In genomic region chr17:57971572-57971971, GRCh38 we compare ENCODE assay signal across 19 cellular contexts. TPM values are rescaled to one million over a fixed set of nuclear protein-coding genes. Genes with fewer than 3 reads are reported as not detected.
DNase-seq lines count a peak whose midpoint lies in the region; FAIRE-seq and TF ChIP-seq lines count a peak whose summit lies in the region.
"Had no signal": no experiment of that assay in that cellular context is flagged by ENCODE, and none has a peak within 500 bp of the region (broad histone marks: within the 10 kb centered on the region; RNA-seq: fewer than 3 reads in every experiment).

No MANE protein-coding gene starts in this region.

- H3K9me3 ChIP-seq in A673 (ENCODE audit: low read depth, low read length, poor library complexity, severe bottlenecking) (no peaks in the 10 kb centered on the region), hepatocyte (ENCODE audit: low read depth) (no peaks in the 10 kb centered on the region), osteoblast (ENCODE audit: low read depth, low read length) (no peaks in the 10 kb centered on the region)
- H3K9me3 ChIP-seq: A549, Caco-2 had no signal

- H3K4me1 ChIP-seq in A673 (ENCODE audit: insufficient read depth, low read length, poor library complexity, severe bottlenecking) (peaks cover 21% of the 10 kb centered on the region), hepatocyte (ENCODE audit: insufficient read depth) (peaks cover 17% of the 10 kb centered on the region), osteoblast (ENCODE audit: insufficient read depth, low read length) (peaks cover 6% of the 10 kb centered on the region)

- H3K27me3 Mint-ChIP-seq in nephron progenitor cell (ENCODE audit: low read depth, poor library complexity) = peaks cover 4% of the 10 kb centered on the region

- POLR2A ChIA-PET in A673 (lab: Charles Lee; ENCODE audit: low non-redundant PET) = interaction anchor here (0.6 to 0.7 kb wide), 2 partner anchors 21 to 96 kb away, joined by 3 to 12 read pairs; no protein-coding TSS in a partner anchor

- H3K4me3 Mint-ChIP-seq in nephron progenitor cell = no peak overlapping the region
- H3K4me3 Mint-ChIP-seq: CD14-positive monocyte, IgD-negative memory B cell had no signal

- peak overlapping the region; percentile 15 for H3K27ac Mint-ChIP-seq in nephron progenitor cell
- H3K27ac Mint-ChIP-seq: IgD-negative memory B cell had no signal

- TF ChIP-seq POLR2A in H54 (IDR thresholded peaks at IDR 0.05; ENCODE audit: low read depth, low read length) = no peak

- intact Hi-C loops in A673 (cut with micrococcal nuclease; ENCODE audit: unreplicated experiment) = no loop called here

- H3K27me3 ChIP-seq in A673 (replicated peaks; ENCODE audit: insufficient read depth, low read depth, low read length, poor library complexity) = no peaks in the 10 kb centered on the region
- H3K27me3 ChIP-seq in hepatocyte = no peaks in the 10 kb centered on the region
- no peaks in the 10 kb centered on the region for H3K27me3 ChIP-seq in osteoblast (ENCODE audit: insufficient read depth, low read length)

- H3K27ac ChIP-seq in A673 (ENCODE audit: low read depth, low read length, poor library complexity, severe bottlenecking) (peak overlapping the region; percentile 27), hepatocyte (no peak overlapping the region), osteoblast (ENCODE audit: low read depth, low read length) (no peak overlapping the region)
- H3K27ac ChIP-seq: PC-9 had no signal

- peaks cover 30% of the 10 kb centered on the region for H3K4me1 Mint-ChIP-seq in nephron progenitor cell
- H3K4me1 Mint-ChIP-seq: CD14-positive monocyte had no signal

- H4K20me1 ChIP-seq in hepatocyte (ENCODE audit: insufficient read depth, poor library complexity, severe bottlenecking) = peaks cover 6% of the 10 kb centered on the region
- H4K20me1 ChIP-seq in osteoblast (ENCODE audit: insufficient read depth, low read length) = no peaks in the 10 kb centered on the region

- TF ChIP-seq CTCF in A673 (conservative IDR thresholded peaks at IDR 0.05; ENCODE audit: low read depth, low read length) (no peak), nephron progenitor cell (IDR thresholded peaks at IDR 0.05) (no peak), hepatocyte (IDR thresholded peaks at IDR 0.05; ENCODE audit: poor library complexity) (no peak), osteoblast (IDR thresholded peaks at IDR 0.05; ENCODE audit: extremely low read depth, low read depth, low read length) (no peak)

- H3K9me3 Mint-ChIP-seq in nephron progenitor cell = no peaks in the 10 kb centered on the region
- H3K9me3 Mint-ChIP-seq: IgD-negative memory B cell had no signal

- H3K4me2 ChIP-seq in hepatocyte (no peak overlapping the region), osteoblast (ENCODE audit: insufficient read depth, low read length) (no peak overlapping the region)
- H3K4me2 ChIP-seq: A549, PC-9 had no signal

- no peak for FAIRE-seq in H54 (lab: Jason Lieb, UNC)
- FAIRE-seq: A549, GM12878, GM18507 had no signal

- WGBS in hepatocyte (ENCODE audit: low lambda C conversion rate, missing lambda C conversion rate) = 68% methylated on average over 10 of the region's 10 CpGs

- H3K36me3 ChIP-seq in A673 (ENCODE audit: insufficient read depth, low read length, poor library complexity, severe bottlenecking) (peaks cover 39% of the 10 kb centered on the region), hepatocyte (replicated peaks; ENCODE audit: insufficient read depth, low read depth) (no peaks in the 10 kb centered on the region), osteoblast (ENCODE audit: insufficient read depth, low read length) (peaks cover 23% of the 10 kb centered on the region)

- H3K36me3 Mint-ChIP-seq in nephron progenitor cell (ENCODE audit: low read depth) = peaks cover 35% of the 10 kb centered on the region

- BruUV-seq in A673 (replicated peaks; lab: Mats Ljungman, UMichigan) = no TSS peak

- DNase-seq in A673 (ENCODE audit: low spot score) = no peak
- peak; percentile 5 for DNase-seq in NCI-H345 treated with DMSO at 0.1 percent for 48 hours (lab: John Stamatoyannopoulos, UW; ENCODE audit: unreplicated experiment)
- DNase-seq in ecto neural progenitor cell (ENCODE audit: low spot score) = peak; percentile 36
- DNase-seq in nephron progenitor cell = no peak
- no peak for DNase-seq in activated CD4-positive, alpha-beta T cell treated with anti-CD3 and anti-CD28 coated beads, Interleukin-2, amount 50 U/mL, for 48 hours
- no peak for DNase-seq in hepatocyte (ENCODE audit: low spot score)
- no peak for DNase-seq in osteoblast (ENCODE audit: insufficient read length, low spot score, missing footprints)
- DNase-seq in H54 (ENCODE audit: insufficient read length, low spot score) = no peak
- DNase-seq: Caco-2, HCEC 1CT, MV-4-11, NCI-H146, NCI-H446, PC-9 had no signal

- CTCF ChIA-PET in A673 (lab: Charles Lee) = interaction anchor here (0.6 kb wide), 1 partner anchor 24 kb away, joined by 4 read pairs; no protein-coding TSS in a partner anchor

- H3K9me2 ChIP-seq in hepatocyte (replicated peaks; ENCODE audit: insufficient read depth) = no peaks in the 10 kb centered on the region

- H2AFZ ChIP-seq in hepatocyte = no peak overlapping the region
- H2AFZ ChIP-seq in osteoblast (ENCODE audit: low read length) = no peak overlapping the region
- H2AFZ ChIP-seq: PC-9 had no signal

- H3K4me3 ChIP-seq in A673 (ENCODE audit: low read depth, low read length, poor library complexity, severe bottlenecking) (no peak overlapping the region), hepatocyte (no peak overlapping the region), osteoblast (ENCODE audit: insufficient read depth, low read length) (no peak overlapping the region)
- H3K4me3 ChIP-seq: A549, GM12878, PC-9 had no signal

- H3K79me2 ChIP-seq in hepatocyte (peaks cover 4% of the 10 kb centered on the region), osteoblast (ENCODE audit: insufficient read depth, low read length) (peaks cover 6% of the 10 kb centered on the region)

RNA-seq across cellular contexts. Expression of gene CUEDC1, which starts 16.4 kb away (rescaled TPM):
- total RNA-seq in A673 (2021) (53.5 and 55.6 TPM in 2 replicates), hepatocyte (9.3 and 11.6 TPM in 2 replicates), osteoblast (21.0 and 22.4 TPM in 2 replicates)
- 23.3 and 27.4 TPM in 2 replicates for polyA plus RNA-seq in hepatocyte
- polyA plus RNA-seq: IgD-negative memory B cell had no signal

RNA-seq across cellular contexts. Expression of gene VEZF1, which starts 16.5 kb away (rescaled TPM):
- total RNA-seq in A673 (2021) (75.7 and 77.7 TPM in 2 replicates), hepatocyte (56.0 and 57.3 TPM in 2 replicates), osteoblast (51.9 and 58.6 TPM in 2 replicates)
- polyA plus RNA-seq in hepatocyte = 19.1 and 20.9 TPM in 2 replicates

RNA-seq across cellular contexts. Expression of gene SRSF1, which starts 35.5 kb away (rescaled TPM):
- total RNA-seq in A673 (2021) (491 and 512 TPM in 2 replicates), hepatocyte (175 and 189 TPM in 2 replicates), osteoblast (214 and 247 TPM in 2 replicates)
- 98.3 and 107 TPM in 2 replicates for polyA plus RNA-seq in hepatocyte

Comparison
In these comparisons a context has a peak if more than half of its experiments do, and no peak if none do; other contexts are left out.
1. DNase-seq: peak in NCI-H345 treated with DMSO at 0.1 percent for 48 hours (single experiment) and ecto neural progenitor cell (single experiment); none in A673 (single experiment), nephron progenitor cell (single experiment), activated CD4-positive, alpha-beta T cell treated with anti-CD3 and anti-CD28 coated beads, Interleukin-2, amount 50 U/mL, for 48 hours (0 of 2), hepatocyte (single experiment), osteoblast (single experiment) and H54 (single experiment).